ENCODE assay signal across 9 cellular contexts in genomic region chr17:73091410-73091769, GRCh38. TPM values are rescaled to one million over a fixed set of nuclear protein-coding genes. Genes with fewer than 3 reads are reported as not detected.
A peak's percentile ranks its signal among the peaks of the same experiment; 100 is the strongest.
DNase-seq lines count a peak whose midpoint lies in the region; ATAC-seq, FAIRE-seq and TF ChIP-seq lines count a peak whose summit lies in the region.
"Had no signal": no experiment of that assay in that cellular context is flagged by ENCODE, and none has a peak within 500 bp of the region (broad histone marks: within the 10 kb centered on the region; RNA-seq: fewer than 3 reads in every experiment).

No MANE protein-coding gene starts in this region.

- H3K4me2 ChIP-seq in OCI-LY7 (ENCODE audit: low read length) (peak overlapping the region; percentile 95), endothelial cell of umbilical vein (ENCODE audit: insufficient read depth, low read length) (peak overlapping the region; percentile 63)

- H3K9me3 ChIP-seq in CD8-positive, alpha-beta memory T cell (ENCODE audit: low read length): no peaks in the 10 kb centered on the region
- H3K9me3 ChIP-seq in OCI-LY7 (ENCODE audit: low read length) (no peaks in the 10 kb centered on the region), endothelial cell of umbilical vein (replicated peaks; ENCODE audit: control insufficient read depth, insufficient read depth, low read length) (no peaks in the 10 kb centered on the region)

- peaks cover 9% of the 10 kb centered on the region; the same call in 1 of the 2 replicates for H3K79me2 ChIP-seq in OCI-LY7 (ENCODE audit: insufficient read depth, low read depth, low read length)
- H3K79me2 ChIP-seq in endothelial cell of umbilical vein (ENCODE audit: control insufficient read depth, insufficient read depth, low read length): no peaks in the 10 kb centered on the region

- peaks cover 15% of the 10 kb centered on the region for H3K4me1 ChIP-seq in CD8-positive, alpha-beta memory T cell (ENCODE audit: insufficient read depth, low read length)
- H3K4me1 ChIP-seq in OCI-LY7 (ENCODE audit: insufficient read depth, low read length, poor library complexity, severe bottlenecking) (peaks cover 24% of the 10 kb centered on the region), endothelial cell of umbilical vein (ENCODE audit: control insufficient read depth, extremely low read depth, insufficient read depth, low read length) (peaks cover 9% of the 10 kb centered on the region)

- peaks cover 36 to 43% (median 36%) of the 10 kb centered on the region in 3 donors for H3K4me1 Mint-ChIP-seq in CD8-positive, alpha-beta memory T cell
- peaks cover 31% of the 10 kb centered on the region for H3K4me1 Mint-ChIP-seq in osteocyte (ENCODE audit: unreplicated experiment)

- intact Hi-C loops in OCI-LY7 (cut with micrococcal nuclease; ENCODE audit: unreplicated experiment) (no loop called here), endothelial cell of umbilical vein (cut with micrococcal nuclease) (loop anchor here (5.0 kb wide), 2 partner anchors 141 to 364 kb away; a partner anchor contains a TSS)

- H3K9me2 ChIP-seq in OCI-LY7 (ENCODE audit: insufficient read depth, low read length): no peaks in the 10 kb centered on the region

- no peak overlapping the region for H2AFZ ChIP-seq in OCI-LY7 (ENCODE audit: low read length)
- H2AFZ ChIP-seq in endothelial cell of umbilical vein (ENCODE audit: low read depth, low read length): peak overlapping the region; percentile 90

- peaks cover 5 to 7% of the 10 kb centered on the region in 2 donors for H3K27me3 Mint-ChIP-seq in CD8-positive, alpha-beta memory T cell
- no peaks in the 10 kb centered on the region for H3K27me3 Mint-ChIP-seq in osteocyte (ENCODE audit: unreplicated experiment)

- POLR2A ChIA-PET in CD8-positive, alpha-beta memory T cell (lab: Charles Lee): no interaction called here
- POLR2A ChIA-PET in OCI-LY7 (lab: Charles Lee): interaction anchor here (0.9 to 1.3 kb wide), 2 partner anchors 41 to 364 kb away, joined by 3 read pairs; no protein-coding TSS in a partner anchor
- POLR2A ChIA-PET in endothelial cell of umbilical vein (lab: Charles Lee): no interaction called here

- dilution Hi-C loops in endothelial cell of umbilical vein (cut with MboI; ENCODE audit: extremely low pct_ligation_motif_present, low sequenced_read_pairs): no loop called here

- peaks cover 0 to 21% (median 4%) of the 10 kb centered on the region in 3 donors for H3K36me3 Mint-ChIP-seq in CD8-positive, alpha-beta memory T cell
- H3K36me3 Mint-ChIP-seq in osteocyte (ENCODE audit: unreplicated experiment): peaks cover 9% of the 10 kb centered on the region

- ATAC-seq in HG03378 (IDR thresholded peaks at IDR 0.05; ENCODE audit: unreplicated experiment) (no peak), HG02870 (IDR thresholded peaks at IDR 0.05; ENCODE audit: unreplicated experiment) (no peak), GM19395 (IDR thresholded peaks at IDR 0.05; ENCODE audit: unreplicated experiment) (no peak)

- DNase-seq in CD8-positive, alpha-beta memory T cell: no peak
- DNase-seq in OCI-LY7 (ENCODE audit: low spot score): no peak
- no peak for DNase-seq in endothelial cell of umbilical vein (ENCODE audit: low read depth, low spot score)
- DNase-seq in osteocyte (ENCODE audit: extremely low spot score, unreplicated experiment): no peak
- no peak for DNase-seq in middle frontal gyrus (ENCODE audit: extremely low spot score, low spot score)
- DNase-seq: activated CD4-positive, alpha-beta T cell treated with anti-CD3 and anti-CD28 coated beads, Interleukin-2, amount 50 U/mL, for 4 hours had no signal

- H3K27ac ChIP-seq in CD8-positive, alpha-beta memory T cell (ENCODE audit: low read depth, low read length): no peak overlapping the region
- H3K27ac ChIP-seq in OCI-LY7 (ENCODE audit: low read depth, low read length, poor library complexity, severe bottlenecking) (no peak overlapping the region), endothelial cell of umbilical vein (ENCODE audit: insufficient read depth, low read depth, low read length) (no peak overlapping the region)

- peak overlapping the region; percentile 91 to 100 (median 98) for H3K4me3 Mint-ChIP-seq in CD8-positive, alpha-beta memory T cell
- peak overlapping the region; percentile 100 for H3K4me3 Mint-ChIP-seq in osteocyte (ENCODE audit: unreplicated experiment)

- no peak overlapping the region for H3K9ac ChIP-seq in endothelial cell of umbilical vein (replicated peaks; ENCODE audit: extremely low read depth, insufficient read depth, low read length)

- no peaks in the 10 kb centered on the region for H3K27me3 ChIP-seq in CD8-positive, alpha-beta memory T cell (ENCODE audit: insufficient read depth, low read length, poor library complexity, severe bottlenecking)
- no peaks in the 10 kb centered on the region for H3K27me3 ChIP-seq in endothelial cell of umbilical vein (ENCODE audit: control insufficient read depth in 2 of 2, insufficient read depth in 2 of 2, low read length in 2 of 2)

- no peaks in the 10 kb centered on the region for H3K9me1 ChIP-seq in endothelial cell of umbilical vein (replicated peaks; ENCODE audit: control insufficient read depth, extremely low read depth, insufficient read depth, low read length)

- peak; percentile 50 for FAIRE-seq in endothelial cell of umbilical vein (lab: Jason Lieb, UNC)

- CTCF ChIA-PET in CD8-positive, alpha-beta memory T cell (lab: Charles Lee): no interaction called here
- CTCF ChIA-PET in OCI-LY7 (lab: Charles Lee; ENCODE audit: unreplicated experiment) (no interaction called here), endothelial cell of umbilical vein (lab: Charles Lee) (interaction anchor here (1.7 to 3.0 kb wide), 2 partner anchors 105 to 364 kb away, joined by 6 to 13 read pairs; no protein-coding TSS in a partner anchor)

- H4K20me1 ChIP-seq in OCI-LY7 (ENCODE audit: insufficient read depth, low read length) (no peaks in the 10 kb centered on the region), endothelial cell of umbilical vein (replicated peaks; ENCODE audit: control insufficient read depth, extremely low read depth, insufficient read depth, low read length) (no peaks in the 10 kb centered on the region)

- TF ChIP-seq POLR2A in endothelial cell of umbilical vein (IDR thresholded peaks at IDR 0.05; ENCODE audit: low read depth, low read length): no peak

- H3K27ac Mint-ChIP-seq in CD8-positive, alpha-beta memory T cell: peak overlapping the region in 5 of 8 donors; percentile 16 to 96 (median 68)
- peak overlapping the region; percentile 94 for H3K27ac Mint-ChIP-seq in osteocyte (ENCODE audit: unreplicated experiment)

- H3K9me3 Mint-ChIP-seq in CD8-positive, alpha-beta memory T cell: no peaks in the 10 kb centered on the region
- no peaks in the 10 kb centered on the region for H3K9me3 Mint-ChIP-seq in osteocyte (ENCODE audit: unreplicated experiment)

- no peaks in the 10 kb centered on the region for H3K36me3 ChIP-seq in CD8-positive, alpha-beta memory T cell (ENCODE audit: insufficient read depth, low read length)
- H3K36me3 ChIP-seq in OCI-LY7 (ENCODE audit: insufficient read depth, low read length): peaks cover 12% of the 10 kb centered on the region
- H3K36me3 ChIP-seq in endothelial cell of umbilical vein (ENCODE audit: control insufficient read depth in 2 of 2, extremely low read depth in 1 of 2, insufficient read depth in 2 of 2, low read length in 2 of 2): no peaks in the 10 kb centered on the region

- BruUV-seq in OCI-LY7 (replicated peaks; lab: Mats Ljungman, UMichigan): TSS peak; percentile 61
- no TSS peak for BruUV-seq in endothelial cell of umbilical vein (replicated peaks; lab: Mats Ljungman, UMichigan)

- H3K4me3 ChIP-seq in CD8-positive, alpha-beta memory T cell (ENCODE audit: low read length): peak overlapping the region; percentile 71
- H3K4me3 ChIP-seq in OCI-LY7 (ENCODE audit: low read depth, low read length, poor library complexity, severe bottlenecking): peak overlapping the region; percentile 83
- no peak overlapping the region for H3K4me3 ChIP-seq in endothelial cell of umbilical vein (replicated peaks in 1 of 3; ENCODE audit: insufficient read depth in 1 of 3, low read depth in 1 of 3, low read length in 3 of 3)

- TF ChIP-seq CTCF in OCI-LY7 (conservative IDR thresholded peaks at IDR 0.05; ENCODE audit: low read length) (no peak), endothelial cell of umbilical vein (IDR thresholded peaks at IDR 0.05; ENCODE audit: extremely low read depth in 1 of 2, insufficient read depth in 1 of 2, low read depth in 1 of 2, low read length in 2 of 2) (no peak), osteocyte (IDR thresholded peaks at IDR 0.05) (no peak)

TF ChIP-seq in endothelial cell of umbilical vein, 7 proteins besides CTCF, POLR2A, EP300 and RAD21:
- no peak for TF ChIP-seq POLR2AphosphoS5 (IDR thresholded peaks at IDR 0.05; ENCODE audit: insufficient read depth, low read depth, low read length)
- TF ChIP-seq GATA2 (IDR thresholded peaks at IDR 0.05; ENCODE audit: insufficient read depth, insufficient read length, low read depth, low read length): no peak
- TF ChIP-seq FOS (IDR thresholded peaks at IDR 0.05; ENCODE audit: borderline replicate concordance, insufficient read depth, low read length): no peak
- TF ChIP-seq, protein P1, sequence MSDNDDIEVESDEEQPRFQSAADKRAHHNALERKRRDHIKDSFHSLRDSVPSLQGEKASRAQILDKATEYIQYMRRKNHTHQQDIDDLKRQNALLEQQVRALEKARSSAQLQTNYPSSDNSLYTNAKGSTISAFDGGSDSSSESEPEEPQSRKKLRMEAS (IDR thresholded peaks at IDR 0.05; ENCODE audit: insufficient read depth, insufficient read length): no peak

RNA-seq across cellular contexts. Expression of gene SLC39A11, which starts 1.1 kb away (rescaled TPM):
- total RNA-seq in CD8-positive, alpha-beta memory T cell: 10 to 100 TPM; 17.2 to 18.5 TPM
- polyA plus RNA-seq in CD8-positive, alpha-beta memory T cell: 13.1 TPM
- 22.7 and 25.6 TPM in 2 replicates for total RNA-seq in OCI-LY7 (2014; rRNA removed; shearing (Covaris generic))
- total RNA-seq in OCI-LY7 (2022) (40.0 and 51.5 TPM in 2 replicates), endothelial cell of umbilical vein (11.9 and 12.4 TPM in 2 replicates), osteocyte (48.2 and 50.2 TPM in 2 replicates)
- 7.8 and 8.1 TPM in 2 replicates for polyA plus RNA-seq in endothelial cell of umbilical vein
- 4.8 and 5.7 TPM in 2 replicates for polyA plus RNA-seq in endothelial cell of umbilical vein (2011; cell fraction: cytosol; rRNA removed)
- 5.1 and 7.9 TPM in 2 replicates for polyA plus RNA-seq in endothelial cell of umbilical vein (2011; cell fraction: nucleus; rRNA removed)
- 9.6 and 11.7 TPM in 2 replicates for polyA plus RNA-seq in endothelial cell of umbilical vein (2012)
- polyA minus RNA-seq in endothelial cell of umbilical vein: 31.9 and 46.8 TPM in 2 replicates
- polyA minus RNA-seq in endothelial cell of umbilical vein (2011; cell fraction: cytosol; rRNA and poly(A)+ RNA removed): 4.9 TPM
- 24.6 and 25.5 TPM in 2 replicates for polyA minus RNA-seq in endothelial cell of umbilical vein (2011; cell fraction: nucleus; rRNA and poly(A)+ RNA removed)

Comparison
In these comparisons a context has a peak if more than half of its experiments do, and no peak if none do; other contexts are left out.
1. H3K4me3 ChIP-seq: peak in CD8-positive, alpha-beta memory T cell (single experiment) and OCI-LY7 (single experiment); none in endothelial cell of umbilical vein (0 of 3).